14 cellular contexts compared by ENCODE assay signal in the genomic region with DNA sequence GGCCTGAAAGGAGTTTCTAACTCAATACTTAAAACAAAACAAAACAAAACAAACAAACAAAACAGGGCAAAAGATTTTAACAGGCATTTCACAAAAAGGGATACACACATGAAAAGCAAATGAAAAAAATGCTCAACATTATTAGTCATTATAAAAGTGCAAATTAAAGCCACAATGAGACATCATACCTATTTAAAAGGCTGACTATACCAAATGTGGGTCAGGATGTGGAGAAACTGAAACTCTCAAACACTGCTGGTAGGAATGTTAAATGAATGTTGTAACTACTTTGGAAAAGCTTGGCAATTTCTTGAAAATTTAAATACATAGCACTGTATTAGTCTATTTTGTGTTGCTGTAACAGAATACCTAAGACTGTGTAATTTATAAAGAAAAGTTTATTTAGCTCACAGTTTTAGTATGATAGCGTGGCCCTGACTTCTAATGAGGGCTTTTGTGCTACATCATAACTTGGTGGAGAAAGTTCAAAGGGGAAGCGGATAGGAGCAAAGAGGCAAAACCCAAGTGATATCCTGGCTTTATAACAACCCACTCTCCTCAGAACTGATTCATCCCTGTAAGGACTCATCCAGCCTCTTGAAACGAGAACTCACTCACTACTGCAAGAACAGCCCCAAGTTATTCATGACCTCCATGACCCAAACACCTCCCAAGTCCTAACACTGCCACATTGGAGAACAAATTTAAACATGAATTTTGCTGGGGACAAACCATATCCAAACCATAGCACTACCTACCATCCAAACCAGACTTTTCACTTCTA.
DNase-seq lines count a peak whose midpoint lies in the region; ATAC-seq and TF ChIP-seq lines count a peak whose summit lies in the region.
"Had no signal": no experiment of that assay in that cellular context is flagged by ENCODE, and none has a peak within 500 bp of the region (broad histone marks: within the 10 kb centered on the region; RNA-seq: fewer than 3 reads in every experiment).

No MANE protein-coding gene starts in this region.

- CTCF ChIA-PET in activated CD4-positive, alpha-beta T cell treated with anti-CD3 and anti-CD28 coated beads for 36 hours (lab: Charles Lee), result interaction anchor here (0.7 to 0.8 kb wide), 2 partner anchors 11 to 41 kb away, joined by 3 to 4 read pairs; no protein-coding TSS in a partner anchor

- H3K27ac Mint-ChIP-seq in activated CD4-positive, alpha-beta T cell treated with anti-CD3 and anti-CD28 coated beads for 36 hours, result no peak overlapping the region
- H3K27ac Mint-ChIP-seq in activated CD4-positive, alpha-beta T cell treated with anti-CD3 and anti-CD28 coated beads, Interleukin-2, amount 10 ng/mL, durations not matched to agents 24 days and 14 days, result no peak overlapping the region
- no peak overlapping the region for H3K27ac Mint-ChIP-seq in activated T-cell treated with anti-CD3 and anti-CD28 coated beads, Interleukin-2, amount 50 U/mL, for 72 hours
- no peak overlapping the region for H3K27ac Mint-ChIP-seq in type B pancreatic cell
- H3K27ac Mint-ChIP-seq: CD14-positive monocyte; CD8-positive, alpha-beta memory T cell had no signal

- no peaks in the 10 kb centered on the region for H3K27me3 Mint-ChIP-seq in activated CD4-positive, alpha-beta T cell treated with anti-CD3 and anti-CD28 coated beads for 36 hours
- no peaks in the 10 kb centered on the region for H3K27me3 Mint-ChIP-seq in activated CD4-positive, alpha-beta T cell treated with anti-CD3 and anti-CD28 coated beads, Interleukin-2, amount 10 ng/mL, durations not matched to agents 24 days and 14 days
- H3K27me3 Mint-ChIP-seq in activated T-cell treated with anti-CD3 and anti-CD28 coated beads, Interleukin-2, amount 50 U/mL, for 72 hours (ENCODE audit: low read depth), result no peaks in the 10 kb centered on the region
- no peaks in the 10 kb centered on the region for H3K27me3 Mint-ChIP-seq in type B pancreatic cell

- TF ChIP-seq CTCF in type B pancreatic cell (conservative IDR thresholded peaks at IDR 0.05), result no peak

- ATAC-seq in activated CD4-positive, alpha-beta T cell treated with anti-CD3 and anti-CD28 coated beads for 36 hours, result peak; percentile 75
- ATAC-seq in activated T-cell treated with anti-CD3 and anti-CD28 coated beads, Interleukin-2, amount 50 U/mL, for 72 hours (replicated peaks in 1 of 2), result peak; percentile 40 to 43
- ATAC-seq in stimulated activated naive CD8-positive, alpha-beta T cell treated with anti-CD3 and anti-CD28 coated beads, Interleukin-15, Interleukin-2, amounts not matched to agents 100 U/mL and 50 U/mL, for 24 hours, result peak; percentile 43
- no peak for ATAC-seq in GM21390 (IDR thresholded peaks at IDR 0.05; ENCODE audit: unreplicated experiment)
- ATAC-seq: HCT116 had no signal

- H3K9me3 Mint-ChIP-seq in activated CD4-positive, alpha-beta T cell treated with anti-CD3 and anti-CD28 coated beads for 36 hours (ENCODE audit: low read depth), result no peaks in the 10 kb centered on the region
- no peaks in the 10 kb centered on the region for H3K9me3 Mint-ChIP-seq in activated CD4-positive, alpha-beta T cell treated with anti-CD3 and anti-CD28 coated beads, Interleukin-2, amount 10 ng/mL, durations not matched to agents 24 days and 14 days
- no peaks in the 10 kb centered on the region for H3K9me3 Mint-ChIP-seq in activated T-cell treated with anti-CD3 and anti-CD28 coated beads, Interleukin-2, amount 50 U/mL, for 72 hours
- no peaks in the 10 kb centered on the region for H3K9me3 Mint-ChIP-seq in type B pancreatic cell
- H3K9me3 Mint-ChIP-seq: CD8-positive, alpha-beta memory T cell had no signal

- intact Hi-C loops in activated CD4-positive, alpha-beta T cell treated with anti-CD3 and anti-CD28 coated beads for 36 hours (cut with DNase I, micrococcal nuclease), result loop anchor here in 1 of 2 experiments (5.0 kb wide), 1 partner anchor 63 kb away; no protein-coding TSS in a partner anchor
- intact Hi-C loops in activated CD4-positive, alpha-beta T cell treated with anti-CD3 and anti-CD28 coated beads, Interleukin-2, amount 10 ng/mL, durations not matched to agents 24 days and 14 days (cut with micrococcal nuclease), result no loop called here

- POLR2A ChIA-PET in activated CD4-positive, alpha-beta T cell treated with anti-CD3 and anti-CD28 coated beads for 36 hours (lab: Charles Lee), result no interaction called here

- no peak for DNase-seq in activated CD4-positive, alpha-beta T cell treated with anti-CD3 and anti-CD28 coated beads for 36 hours
- DNase-seq in activated CD4-positive, alpha-beta T cell treated with anti-CD3 and anti-CD28 coated beads, Interleukin-2, amount 10 ng/mL, durations not matched to agents 24 days and 14 days, result no peak
- no peak for DNase-seq in activated T-cell treated with anti-CD3 and anti-CD28 coated beads, Interleukin-2, amount 50 U/mL, for 72 hours
- no peak for DNase-seq in activated T-cell treated with anti-CD3 and anti-CD28 coated beads, Interleukin-2, amount 50 U/mL, for 1 hour
- DNase-seq in M059J (ENCODE audit: low read depth) (peak; percentile 3), type B pancreatic cell (ENCODE audit: extremely low spot score, unreplicated experiment) (no peak)
- DNase-seq in stimulated activated naive CD8-positive, alpha-beta T cell treated with anti-CD3 and anti-CD28 coated beads, Interleukin-15, Interleukin-2, amounts not matched to agents 100 U/mL and 50 U/mL, for 24 hours, result no peak
- DNase-seq: Caco-2; CD8-positive, alpha-beta memory T cell; DND-41; GDM1 had no signal

- no peak overlapping the region for H3K4me3 Mint-ChIP-seq in activated CD4-positive, alpha-beta T cell treated with anti-CD3 and anti-CD28 coated beads for 36 hours
- H3K4me3 Mint-ChIP-seq in activated CD4-positive, alpha-beta T cell treated with anti-CD3 and anti-CD28 coated beads, Interleukin-2, amount 10 ng/mL, durations not matched to agents 24 days and 14 days, result no peak overlapping the region
- no peak overlapping the region for H3K4me3 Mint-ChIP-seq in activated T-cell treated with anti-CD3 and anti-CD28 coated beads, Interleukin-2, amount 50 U/mL, for 72 hours
- no peak overlapping the region for H3K4me3 Mint-ChIP-seq in type B pancreatic cell
- H3K4me3 Mint-ChIP-seq: CD14-positive monocyte; CD8-positive, alpha-beta memory T cell had no signal

- no peaks in the 10 kb centered on the region for H3K36me3 Mint-ChIP-seq in activated CD4-positive, alpha-beta T cell treated with anti-CD3 and anti-CD28 coated beads for 36 hours (ENCODE audit: low read depth)
- no peaks in the 10 kb centered on the region for H3K36me3 Mint-ChIP-seq in activated CD4-positive, alpha-beta T cell treated with anti-CD3 and anti-CD28 coated beads, Interleukin-2, amount 10 ng/mL, durations not matched to agents 24 days and 14 days (ENCODE audit: low read depth)
- H3K36me3 Mint-ChIP-seq in activated T-cell treated with anti-CD3 and anti-CD28 coated beads, Interleukin-2, amount 50 U/mL, for 72 hours (ENCODE audit: insufficient read depth in 2 of 2), result no peaks in the 10 kb centered on the region
- no peaks in the 10 kb centered on the region for H3K36me3 Mint-ChIP-seq in type B pancreatic cell
- H3K36me3 Mint-ChIP-seq: CD14-positive monocyte; CD8-positive, alpha-beta memory T cell had no signal

- H3K4me1 Mint-ChIP-seq in activated CD4-positive, alpha-beta T cell treated with anti-CD3 and anti-CD28 coated beads for 36 hours, result peaks cover 10% of the 10 kb centered on the region
- peaks cover 4% of the 10 kb centered on the region for H3K4me1 Mint-ChIP-seq in activated CD4-positive, alpha-beta T cell treated with anti-CD3 and anti-CD28 coated beads, Interleukin-2, amount 10 ng/mL, durations not matched to agents 24 days and 14 days
- H3K4me1 Mint-ChIP-seq in activated T-cell treated with anti-CD3 and anti-CD28 coated beads, Interleukin-2, amount 50 U/mL, for 72 hours (ENCODE audit: low read depth), result no peaks in the 10 kb centered on the region
- no peaks in the 10 kb centered on the region for H3K4me1 Mint-ChIP-seq in type B pancreatic cell (ENCODE audit: unreplicated experiment)
- H3K4me1 Mint-ChIP-seq: CD14-positive monocyte; CD8-positive, alpha-beta memory T cell had no signal
